2 cellular contexts compared by ENCODE assay signal in genomic region chr7:138875794-138876193, GRCh38.
TF ChIP-seq lines count a peak whose summit lies in the region.

No MANE protein-coding gene starts in this region.

TF ChIP-seq in SK-N-SH, 30 proteins besides CTCF, POLR2A, EP300 and RAD21 (continued from another document):
- peak; percentile 64; the same call in 1 of the 2 replicates for TF ChIP-seq ZBTB33 (IDR thresholded peaks at IDR 0.05; ENCODE audit: borderline replicate concordance, low read depth)
- peak; percentile 90; the same call in 1 of the 2 replicates for TF ChIP-seq FOSL2 (IDR thresholded peaks at IDR 0.05; ENCODE audit: borderline replicate concordance, low read depth)
- TF ChIP-seq POLR2AphosphoS5 (IDR thresholded peaks at IDR 0.05; ENCODE audit: low read depth, low read length): peak; percentile 61; the same call in 1 of the 2 replicates
- TF ChIP-seq CHD2 (IDR thresholded peaks at IDR 0.05; ENCODE audit: low read length, partially characterized antibody): no peak
- no peak for TF ChIP-seq MEF2A (IDR thresholded peaks at IDR 0.05; ENCODE audit: borderline replicate concordance, low read depth)
- no peak for TF ChIP-seq FOXJ3 (CRISPR knock-in tag; IDR thresholded peaks at IDR 0.05)
- peak; percentile 91 for TF ChIP-seq JUND (IDR thresholded peaks at IDR 0.05)
- no peak for TF ChIP-seq MXI1 (IDR thresholded peaks at IDR 0.05; ENCODE audit: low read depth, low read length)
- no peak for TF ChIP-seq YY1 (IDR thresholded peaks at IDR 0.05; ENCODE audit: low read depth)
- peak; percentile 48; the same call in 1 of the 2 replicates for TF ChIP-seq MAX (IDR thresholded peaks at IDR 0.05; ENCODE audit: low read depth)
- TF ChIP-seq IRF3 (IDR thresholded peaks at IDR 0.05; ENCODE audit: low read depth, low read length): no peak
- no peak for TF ChIP-seq RCOR1 (IDR thresholded peaks at IDR 0.05; ENCODE audit: low read length)
- TF ChIP-seq TEAD4 (IDR thresholded peaks at IDR 0.05; ENCODE audit: borderline replicate concordance, insufficient read depth): peak; percentile 76
- TF ChIP-seq NFIC (IDR thresholded peaks at IDR 0.05; ENCODE audit: borderline replicate concordance): peak; percentile 67
- TF ChIP-seq REST (IDR thresholded peaks at IDR 0.05; ENCODE audit: low read depth, low read length): peak; percentile 39; the same call in 1 of the 2 replicates
- peak; percentile 24; the same call in 1 of the 2 replicates for TF ChIP-seq TAF1 (IDR thresholded peaks at IDR 0.05; ENCODE audit: borderline replicate concordance, low read depth, low read length)
- peak; percentile 89 for TF ChIP-seq TCF12 (IDR thresholded peaks at IDR 0.05)
- no peak for TF ChIP-seq EZH2phosphoT487 (IDR thresholded peaks at IDR 0.05; ENCODE audit: borderline replicate concordance, low read depth)
- no peak for TF ChIP-seq RFX5 (IDR thresholded peaks at IDR 0.05; ENCODE audit: low read length)

TF ChIP-seq in GM23338, 12 proteins besides CTCF, POLR2A, EP300 and RAD21 (continued from another document):
- TF ChIP-seq ZNF462 (CRISPR knock-in tag; IDR thresholded peaks at IDR 0.05) (no peak), EZH2phosphoT487 (IDR thresholded peaks at IDR 0.05; ENCODE audit: unreplicated experiment) (no peak), POLR2AphosphoS5 (IDR thresholded peaks at IDR 0.05; ENCODE audit: low read depth) (no peak), ETS1 (IDR thresholded peaks at IDR 0.05) (no peak), STAT1 (IDR thresholded peaks at IDR 0.05; ENCODE audit: unreplicated experiment) (no peak), ZNF114 (CRISPR knock-in tag; IDR thresholded peaks at IDR 0.05) (no peak)
